Comparison of ENCODE assay signal across 17 cellular contexts in the genomic region with DNA sequence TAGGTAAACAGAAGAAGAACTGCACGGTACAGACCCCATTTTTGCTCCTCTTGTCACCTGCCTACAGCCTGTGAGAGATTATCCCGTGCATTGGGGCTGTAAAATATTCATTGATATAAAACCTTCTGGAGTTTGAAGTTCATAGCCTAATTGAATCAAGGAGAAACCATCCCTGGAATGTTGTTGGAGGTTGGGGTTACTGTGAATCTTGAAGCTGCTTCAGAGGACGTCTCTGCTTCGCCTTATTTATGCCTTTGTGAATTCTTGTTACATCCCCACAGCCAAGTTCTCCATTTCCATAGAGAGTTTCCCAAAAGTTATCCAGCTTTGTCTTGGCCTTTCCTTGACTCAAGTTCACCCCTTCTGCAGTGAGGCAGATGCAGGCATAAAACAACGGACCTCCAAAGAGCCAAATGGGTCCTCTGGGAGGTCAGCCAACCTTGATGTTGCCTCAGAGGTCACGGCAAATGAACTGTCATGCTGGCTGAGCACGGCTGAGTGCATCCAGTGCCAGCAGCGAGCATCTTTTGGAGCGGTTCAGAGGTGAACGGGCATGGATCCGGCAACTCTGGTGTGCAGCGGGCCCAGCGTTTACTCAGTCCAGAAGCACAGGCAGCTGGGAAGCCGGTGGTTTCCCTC.
DNase-seq lines count a peak whose midpoint lies in the region; ATAC-seq, FAIRE-seq and TF ChIP-seq lines count a peak whose summit lies in the region.
"Had no signal": no experiment of that assay in that cellular context is flagged by ENCODE, and none has a peak within 500 bp of the region (broad histone marks: within the 10 kb centered on the region; RNA-seq: fewer than 3 reads in every experiment).

No MANE protein-coding gene starts in this region.

- H3K36me3 ChIP-seq in fibroblast of lung (ENCODE audit: control insufficient read depth, insufficient read depth, low read length) = no peaks in the 10 kb centered on the region
- H3K36me3 ChIP-seq: colonic mucosa, neural progenitor cell had no signal

- H3K27me3 Mint-ChIP-seq in HFFc6 (ENCODE audit: insufficient read depth) = peaks cover 3% of the 10 kb centered on the region; the same call in 1 of the 2 replicates
- H3K27me3 Mint-ChIP-seq in nephron progenitor cell (ENCODE audit: low read depth, poor library complexity) = peaks cover 21% of the 10 kb centered on the region
- H3K27me3 Mint-ChIP-seq: activated T-cell treated with anti-CD3 and anti-CD28 coated beads, Interleukin-2, amount 50 U/mL, for 24 hours; stimulated activated naive B cell treated with anti-CD40 and anti-IgM and Interleukin-4, amounts not matched to agents 10 μg/mL and 1 μg/mL and 100 μg/mL, for 72 hours had no signal

- peaks cover 13% of the 10 kb centered on the region for H3K4me1 ChIP-seq in fibroblast of lung (ENCODE audit: control insufficient read depth, extremely low read depth, insufficient read depth, low read length)
- H3K4me1 ChIP-seq: neural progenitor cell had no signal

- H3K27ac ChIP-seq in fibroblast of lung (ENCODE audit: insufficient read depth, low read length) = peak overlapping the region; percentile 37
- H3K27ac ChIP-seq: colonic mucosa, neural progenitor cell had no signal

- no peak overlapping the region for H3K9ac ChIP-seq in fibroblast of lung (ENCODE audit: insufficient read depth, low read length)
- H3K9ac ChIP-seq: neural progenitor cell had no signal

- peaks cover 59% of the 10 kb centered on the region for H3K4me1 Mint-ChIP-seq in HFFc6 (ENCODE audit: low read depth)
- peaks cover 18% of the 10 kb centered on the region for H3K4me1 Mint-ChIP-seq in nephron progenitor cell

- TF ChIP-seq CTCF in HFFc6 (IDR thresholded peaks at IDR 0.05) (no peak), fibroblast of lung (conservative IDR thresholded peaks at IDR 0.05 in 1 of 2, IDR thresholded peaks at IDR 0.05 in 1 of 2; ENCODE audit: low read depth in 1 of 2, low read length in 2 of 2) (no peak), nephron progenitor cell (IDR thresholded peaks at IDR 0.05) (no peak)

- H3K4me3 Mint-ChIP-seq in HFFc6 = peak overlapping the region; percentile 57; the same call in 1 of the 2 replicates
- H3K4me3 Mint-ChIP-seq in nephron progenitor cell = peak overlapping the region; percentile 31
- H3K4me3 Mint-ChIP-seq: activated T-cell treated with anti-CD3 and anti-CD28 coated beads, Interleukin-2, amount 50 U/mL, for 24 hours; CD8-positive, alpha-beta T cell; neural progenitor cell; stimulated activated naive B cell treated with anti-CD40 and anti-IgM and Interleukin-4, amounts not matched to agents 10 μg/mL and 1 μg/mL and 100 μg/mL, for 72 hours had no signal

- FAIRE-seq in urothelium cell line (lab: Jason Lieb, UNC) = peak; percentile 30

- 0 out of 2 replicates have a peak, but pooled peaks cover 3% of the 10 kb centered on the region for H3K36me3 Mint-ChIP-seq in HFFc6 (ENCODE audit: low read depth)
- no peaks in the 10 kb centered on the region for H3K36me3 Mint-ChIP-seq in nephron progenitor cell (ENCODE audit: low read depth)
- H3K36me3 Mint-ChIP-seq: CD8-positive, alpha-beta T cell; neural progenitor cell had no signal

- no peaks in the 10 kb centered on the region for H3K79me2 ChIP-seq in fibroblast of lung (ENCODE audit: control insufficient read depth, insufficient read depth, low read length)

- no peaks in the 10 kb centered on the region for H3K27me3 ChIP-seq in fibroblast of lung (ENCODE audit: control insufficient read depth, insufficient read depth, low read length)
- H3K27me3 ChIP-seq: colonic mucosa, neural progenitor cell had no signal

- H3K4me2 ChIP-seq in fibroblast of lung (ENCODE audit: extremely low read depth, insufficient read depth, low read length) = peak overlapping the region; percentile 5
- H3K4me2 ChIP-seq: neural progenitor cell, smooth muscle cell had no signal

- no peaks in the 10 kb centered on the region for H3K9me3 ChIP-seq in fibroblast of lung (ENCODE audit: control insufficient read depth, insufficient read depth, low read depth, low read length)
- H3K9me3 ChIP-seq: colonic mucosa had no signal

- H2AFZ ChIP-seq in fibroblast of lung (ENCODE audit: low read length) = peak overlapping the region; percentile 28
- H2AFZ ChIP-seq: neural progenitor cell had no signal

- no peaks in the 10 kb centered on the region for H4K20me1 ChIP-seq in fibroblast of lung (ENCODE audit: control insufficient read depth, extremely low read depth, insufficient read depth, low read length)

- H3K4me3 ChIP-seq in fibroblast of lung (replicated peaks in 1 of 4; ENCODE audit: control extremely low read depth in 1 of 4, insufficient read depth in 1 of 4, low read depth in 3 of 4, low read length in 4 of 4) = no peak overlapping the region
- H3K4me3 ChIP-seq: colonic mucosa, neural progenitor cell, smooth muscle cell had no signal

- DNase-seq in HFFc6 = peak; percentile 25
- DNase-seq in fibroblast of lung (ENCODE audit: low read depth in 2 of 2) = peak; percentile 43 to 80
- peak; percentile 38 for DNase-seq in nephron progenitor cell
- no peak for DNase-seq in urothelium cell line (ENCODE audit: low spot score)
- no peak for DNase-seq in NCI-H510A (lab: John Stamatoyannopoulos, UW)
- no peak for DNase-seq in superior temporal gyrus (ENCODE audit: extremely low spot score)
- DNase-seq: activated CD4-positive, alpha-beta T cell treated with anti-CD3 and anti-CD28 coated beads for 4 hours; activated T-cell treated with anti-CD3 and anti-CD28 coated beads, Interleukin-2, amount 50 U/mL, for 24 hours; CD8-positive, alpha-beta T cell; colonic mucosa; Kasumi-1; NCI-H1436; SHP77 treated with DMSO at 0.1 percent for 48 hours; stimulated activated naive B cell treated with anti-CD40 and anti-IgM and Interleukin-4, amounts not matched to agents 10 μg/mL and 1 μg/mL and 100 μg/mL, for 72 hours had no signal

- H3K9me3 Mint-ChIP-seq in HFFc6 (no peaks in the 10 kb centered on the region), nephron progenitor cell (no peaks in the 10 kb centered on the region)
- H3K9me3 Mint-ChIP-seq: activated T-cell treated with anti-CD3 and anti-CD28 coated beads, Interleukin-2, amount 50 U/mL, for 24 hours; CD8-positive, alpha-beta T cell; neural progenitor cell; stimulated activated naive B cell treated with anti-CD40 and anti-IgM and Interleukin-4, amounts not matched to agents 10 μg/mL and 1 μg/mL and 100 μg/mL, for 72 hours had no signal

- no peak for ATAC-seq in HG03439 (IDR thresholded peaks at IDR 0.05; ENCODE audit: unreplicated experiment)
- ATAC-seq: CD8-positive, alpha-beta T cell; stimulated activated naive B cell treated with anti-CD40 and anti-IgM and Interleukin-4, amounts not matched to agents 10 μg/mL and 1 μg/mL and 100 μg/mL, for 72 hours had no signal

- H3K27ac Mint-ChIP-seq in HFFc6 = peak overlapping the region; percentile 49
- no peak overlapping the region for H3K27ac Mint-ChIP-seq in nephron progenitor cell
- H3K27ac Mint-ChIP-seq: activated T-cell treated with anti-CD3 and anti-CD28 coated beads, Interleukin-2, amount 50 U/mL, for 24 hours; CD8-positive, alpha-beta T cell; neural progenitor cell had no signal

Comparison
In these comparisons a context has a peak if more than half of its experiments do, and no peak if none do; other contexts are left out.
1. DNase-seq: peak in HFFc6 (single experiment), fibroblast of lung (2 of 2) and nephron progenitor cell (single experiment); none in urothelium cell line (single experiment), NCI-H510A (single experiment) and superior temporal gyrus (single experiment).